20 cellular contexts compared by ENCODE assay signal in genomic region chrX:85561216-85561615, GRCh38.
"Had no signal": no experiment of that assay in that cellular context is flagged by ENCODE, and none has a peak within 500 bp of the region (broad histone marks: within the 10 kb centered on the region; RNA-seq: fewer than 3 reads in every experiment).

No MANE protein-coding gene starts in this region.

- H3K27ac Mint-ChIP-seq: mesothelial cell of epicardium; natural killer cell treated with Interleukin-12 subunit alpha and Interleukin-12 subunit beta and Interleukin-15 and Interleukin-18, amount 100 ng/mL, for 72 hours; progenitor cell of endocrine pancreas; stimulated activated effector memory CD8-positive, alpha-beta T cell treated with anti-CD3 and anti-CD28 coated beads, Interleukin-12 subunit alpha, Interleukin-12 subunit beta, amount 100 ng/mL, for 72 hours had no signal

- H3K27ac ChIP-seq: epithelial cell of prostate, esophagus muscularis mucosa, gastrocnemius medialis, pancreas, tibial artery, upper lobe of left lung, uterus had no signal

- H3K4me3 ChIP-seq: esophagus muscularis mucosa, gastrocnemius medialis, pancreas, smooth muscle cell, tibial artery, upper lobe of left lung, uterus had no signal

- H3K27me3 Mint-ChIP-seq: natural killer cell treated with Interleukin-12 subunit alpha and Interleukin-12 subunit beta and Interleukin-15 and Interleukin-18, amount 100 ng/mL, for 72 hours; progenitor cell of endocrine pancreas had no signal

- DNase-seq: effector memory CD4-positive, alpha-beta T cell; gastrocnemius medialis; kidney glomerular epithelial cell; mammary epithelial cell; occipital lobe; pancreas; right cardiac atrium; stimulated activated CD4-positive, alpha-beta T cell treated with anti-CD3 and anti-CD28 coated beads, Interleukin-4, amount 100 ng/mL, for 1 hour; stimulated activated CD8-positive, alpha-beta memory T cell treated with anti-CD3 and anti-CD28 coated beads, Interleukin-4, amount 100 ng/mL, for 48 hours; stimulated activated naive CD8-positive, alpha-beta T cell treated with anti-CD3 and anti-CD28 coated beads, Interleukin-15, Interleukin-2, amounts not matched to agents 100 U/mL and 50 U/mL, for 24 hours; tibial artery; upper lobe of left lung; uterus had no signal

- H3K4me3 Mint-ChIP-seq: mesothelial cell of epicardium; natural killer cell treated with Interleukin-12 subunit alpha and Interleukin-12 subunit beta and Interleukin-15 and Interleukin-18, amount 100 ng/mL, for 72 hours; stimulated activated effector memory CD8-positive, alpha-beta T cell treated with anti-CD3 and anti-CD28 coated beads, Interleukin-12 subunit alpha, Interleukin-12 subunit beta, amount 100 ng/mL, for 72 hours had no signal

- H3K27me3 ChIP-seq: esophagus muscularis mucosa, gastrocnemius medialis, tibial artery, upper lobe of left lung, uterus had no signal

- H3K9me3 Mint-ChIP-seq: natural killer cell treated with Interleukin-12 subunit alpha and Interleukin-12 subunit beta and Interleukin-15 and Interleukin-18, amount 100 ng/mL, for 72 hours had no signal

- H3K4me1 Mint-ChIP-seq: mesothelial cell of epicardium; stimulated activated effector memory CD8-positive, alpha-beta T cell treated with anti-CD3 and anti-CD28 coated beads, Interleukin-12 subunit alpha, Interleukin-12 subunit beta, amount 100 ng/mL, for 72 hours had no signal

- H3K9me3 ChIP-seq: esophagus muscularis mucosa, gastrocnemius medialis, pancreas, tibial artery, upper lobe of left lung, uterus had no signal

- H3K36me3 Mint-ChIP-seq: natural killer cell treated with Interleukin-12 subunit alpha and Interleukin-12 subunit beta and Interleukin-15 and Interleukin-18, amount 100 ng/mL, for 72 hours; stimulated activated effector memory CD8-positive, alpha-beta T cell treated with anti-CD3 and anti-CD28 coated beads, Interleukin-12 subunit alpha, Interleukin-12 subunit beta, amount 100 ng/mL, for 72 hours had no signal

- H3K4me1 ChIP-seq: esophagus muscularis mucosa, gastrocnemius medialis, pancreas, tibial artery, upper lobe of left lung, uterus had no signal

- H3K36me3 ChIP-seq: esophagus muscularis mucosa, gastrocnemius medialis, pancreas, tibial artery, upper lobe of left lung, uterus had no signal
